Comparison of ENCODE assay signal across 1 cellular context in genomic region chr22:44045171-44045570, GRCh38.
TF ChIP-seq lines count a peak whose summit lies in the region.

No MANE protein-coding gene starts in this region.

TF ChIP-seq in endothelial cell of umbilical vein, 7 proteins besides CTCF, POLR2A, EP300 and RAD21:
- TF ChIP-seq JUN (IDR thresholded peaks at IDR 0.05; ENCODE audit: borderline replicate concordance, insufficient read depth, insufficient read length, low read depth) (no peak), EZH2 (IDR thresholded peaks at IDR 0.05; ENCODE audit: borderline replicate concordance, low read depth, low read length, severe bottlenecking) (no peak), MAX (IDR thresholded peaks at IDR 0.05; ENCODE audit: insufficient read depth, insufficient read length) (no peak), POLR2AphosphoS5 (IDR thresholded peaks at IDR 0.05; ENCODE audit: insufficient read depth, low read depth, low read length) (no peak), MYC (IDR thresholded peaks at IDR 0.05; ENCODE audit: low read depth, low read length) (no peak), GATA2 (IDR thresholded peaks at IDR 0.05; ENCODE audit: insufficient read depth, insufficient read length, low read depth, low read length) (no peak), FOS (IDR thresholded peaks at IDR 0.05; ENCODE audit: borderline replicate concordance, insufficient read depth, low read length) (no peak)
